ENCODE assay signal across 8 cellular contexts in the genomic region with DNA sequence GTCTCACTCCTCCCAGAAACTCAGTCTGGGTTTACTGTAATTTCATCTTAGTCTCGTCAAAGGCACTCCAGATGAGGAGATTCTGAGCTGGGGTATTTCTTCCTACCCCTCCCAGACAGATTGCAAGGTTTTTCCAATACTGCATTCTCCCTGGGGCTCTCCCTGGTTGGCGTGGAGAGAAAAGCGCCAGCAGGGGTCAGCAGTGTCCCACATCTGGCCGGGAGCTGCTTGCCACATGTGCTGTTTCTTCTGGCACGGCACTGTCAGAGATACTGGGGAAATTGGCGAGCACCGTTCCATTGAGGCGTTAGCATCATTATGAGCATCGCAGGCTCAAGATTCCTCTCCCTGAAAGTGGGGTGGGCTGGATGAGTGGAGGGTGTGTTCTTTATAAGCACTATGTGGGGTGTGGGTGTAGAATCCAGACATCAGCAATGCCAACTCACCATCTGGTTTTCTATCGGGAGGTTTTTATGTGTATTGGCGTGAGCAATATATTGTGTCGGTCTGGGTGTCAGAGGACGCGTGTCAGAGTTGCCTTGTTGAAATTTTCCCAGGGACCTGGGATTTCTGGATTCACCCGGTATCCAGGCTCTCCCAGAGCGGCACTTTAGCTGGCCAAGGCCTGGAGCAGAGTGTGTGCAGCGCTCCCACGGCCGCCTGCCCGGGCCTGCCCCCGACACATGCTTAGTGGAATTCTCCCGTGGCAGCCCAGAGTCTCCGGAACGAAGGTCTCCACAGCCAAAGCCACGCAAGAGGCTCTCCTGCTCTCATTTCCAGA. TPM values are rescaled to one million over a fixed set of nuclear protein-coding genes. Genes with fewer than 3 reads are reported as not detected.
DNase-seq lines count a peak whose midpoint lies in the region; ATAC-seq and TF ChIP-seq lines count a peak whose summit lies in the region.

No MANE protein-coding gene starts in this region.

- peaks cover 5% of the 10 kb centered on the region for H3K4me1 Mint-ChIP-seq in stimulated activated memory B cell treated with anti-CD40 and anti-IgM and Interleukin-4, amounts not matched to agents 10 μg/mL and 1 μg/mL and 100 μg/mL, for 72 hours

- peaks cover 51% of the 10 kb centered on the region for H3K36me3 Mint-ChIP-seq in stimulated activated memory B cell treated with anti-CD40 and anti-IgM and Interleukin-4, amounts not matched to agents 10 μg/mL and 1 μg/mL and 100 μg/mL, for 72 hours

- H3K9me2 ChIP-seq in SK-N-SH, result no peaks in the 10 kb centered on the region

- intact Hi-C loops in lower leg skin (cut with DNase I; ENCODE audit: low total_unique reads), result no loop called here

- peak; percentile 47 for ATAC-seq in stimulated activated memory B cell treated with anti-CD40 and anti-IgM and Interleukin-4, amounts not matched to agents 10 μg/mL and 1 μg/mL and 100 μg/mL, for 72 hours
- ATAC-seq in HG03439 (IDR thresholded peaks at IDR 0.05; ENCODE audit: unreplicated experiment), result no peak
- no peak for ATAC-seq in HG03139 (IDR thresholded peaks at IDR 0.05; ENCODE audit: unreplicated experiment)

- no peak overlapping the region for H3K9ac ChIP-seq in SK-N-SH

- TF ChIP-seq EP300 in SK-N-SH (IDR thresholded peaks at IDR 0.05; ENCODE audit: borderline replicate concordance in 1 of 2, low read depth in 1 of 2, low read length in 1 of 2), result no peak

- 53% methylated on average over 23 of the region's 25 CpGs for WGBS in SK-N-SH (ENCODE audit: low lambda C conversion rate)
- WGBS in lower leg skin, 2 donors, result 13 to 21% methylated on average over 25 of the region's 25 CpGs

- H2AFZ ChIP-seq in SK-N-SH (ENCODE audit: low read depth), result no peak overlapping the region

- peaks cover 34% of the 10 kb centered on the region for H3F3A ChIP-seq in SK-N-SH (replicated peaks; ENCODE audit: insufficient read depth)

- H3K27ac Mint-ChIP-seq in stimulated activated memory B cell treated with anti-CD40 and anti-IgM and Interleukin-4, amounts not matched to agents 10 μg/mL and 1 μg/mL and 100 μg/mL, for 72 hours, result no peak overlapping the region

- H3K27ac ChIP-seq in SK-N-SH (ENCODE audit: low read depth in 2 of 2, low read length in 1 of 2) (peak overlapping the region in 1 of 2 experiments; percentile 62; a peak in 2 of 4 replicates), coronary artery (peak overlapping the region; percentile 19 to 76)

- POLR2A ChIA-PET in GM10248 (lab: Yijun Ruan, JAX), result no interaction called here
- POLR2A ChIA-PET in SK-N-SH (lab: Yijun Ruan, JAX), result interaction anchor here (0.8 to 0.9 kb wide), 2 partner anchors 29 to 62 kb away, joined by 3 read pairs; partner anchors contain the start of gene PHLDA3

- CTCF ChIA-PET in GM10248 (lab: Yijun Ruan, JAX) (interaction anchor here (0.7 to 11.4 kb wide), 17 partner anchors 9 to 280 kb away, joined by 3 to 157 read pairs (median 5); partner anchors contain the start of gene CSRP1), SK-N-SH (lab: Yijun Ruan, JAX) (interaction anchor here (0.6 to 14.0 kb wide), 62 partner anchors 8 to 461 kb away, joined by 3 to 196 read pairs (median 4); partner anchors contain the start of genes CSRP1 and NAV1)

- H3K4me3 ChIP-seq in NB4 (ENCODE audit: low read depth, low read length) (no peak overlapping the region), SK-N-SH (ENCODE audit: low read depth in 2 of 2, low read length in 1 of 2) (no peak overlapping the region), coronary artery (no peak overlapping the region), lower leg skin (ENCODE audit: low read depth, poor library complexity, severe bottlenecking) (no peak overlapping the region)

- no peak overlapping the region for H3K4me3 Mint-ChIP-seq in stimulated activated memory B cell treated with anti-CD40 and anti-IgM and Interleukin-4, amounts not matched to agents 10 μg/mL and 1 μg/mL and 100 μg/mL, for 72 hours

- no peaks in the 10 kb centered on the region for H3K27me3 ChIP-seq in SK-N-SH (ENCODE audit: insufficient read depth)

- TF ChIP-seq RAD21 in SK-N-SH (IDR thresholded peaks at IDR 0.05; ENCODE audit: low read length), result peak; percentile 93

- no peaks in the 10 kb centered on the region for H3K27me3 Mint-ChIP-seq in stimulated activated memory B cell treated with anti-CD40 and anti-IgM and Interleukin-4, amounts not matched to agents 10 μg/mL and 1 μg/mL and 100 μg/mL, for 72 hours

- no peaks in the 10 kb centered on the region for H3K9me3 ChIP-seq in SK-N-SH

- peak; percentile 73 for DNase-seq in GM10248 (ENCODE audit: extremely low spot score)
- DNase-seq in NB4 (ENCODE audit: low read depth), result peak; percentile 73
- peak; percentile 89 for DNase-seq in SK-N-SH
- peak; percentile 88 for DNase-seq in coronary artery (ENCODE audit: low spot score)
- DNase-seq in lower leg skin (ENCODE audit: low spot score in 2 of 2), result peak; percentile 90 to 97

- H3K9me3 Mint-ChIP-seq in stimulated activated memory B cell treated with anti-CD40 and anti-IgM and Interleukin-4, amounts not matched to agents 10 μg/mL and 1 μg/mL and 100 μg/mL, for 72 hours, result no peaks in the 10 kb centered on the region

- no peaks in the 10 kb centered on the region for H4K20me1 ChIP-seq in SK-N-SH (ENCODE audit: insufficient read depth)

- TF ChIP-seq POLR2A in NB4 (IDR thresholded peaks at IDR 0.05; ENCODE audit: extremely low read depth, insufficient read length) (no peak), lower leg skin (IDR thresholded peaks at IDR 0.05) (no peak)

- peak; percentile 67 for TF ChIP-seq CTCF in GM10248 (IDR thresholded peaks at IDR 0.05; ENCODE audit: control extremely low read depth, extremely low read depth, low read depth, missing control alignments)
- peak; percentile 80 for TF ChIP-seq CTCF in NB4 (IDR thresholded peaks at IDR 0.05; ENCODE audit: low read depth, low read length)
- peak; percentile 90 for TF ChIP-seq CTCF in SK-N-SH (IDR thresholded peaks at IDR 0.05)
- peak; percentile 67 for TF ChIP-seq CTCF in coronary artery (IDR thresholded peaks at IDR 0.05)
- TF ChIP-seq CTCF in lower leg skin (IDR thresholded peaks at IDR 0.05), result peak in 1 of 3 donors; percentile 13

- no peaks in the 10 kb centered on the region for H3K36me3 ChIP-seq in SK-N-SH (replicated peaks in 1 of 2; ENCODE audit: control insufficient read depth in 1 of 2, insufficient read depth in 2 of 2, low read length in 1 of 2)

- H3K79me2 ChIP-seq in SK-N-SH (ENCODE audit: insufficient read depth), result peaks cover 6% of the 10 kb centered on the region; the same call in 1 of the 2 replicates

- no peak overlapping the region for H3K4me2 ChIP-seq in SK-N-SH

- H3K4me1 ChIP-seq in SK-N-SH (ENCODE audit: control insufficient read depth in 1 of 2, insufficient read depth in 2 of 2, low read depth in 1 of 2, low read length in 1 of 2), result peaks cover 11 to 36% of the 10 kb centered on the region in 2 experiments; a peak in 3 of 4 replicates

TF ChIP-seq in SK-N-SH, 30 proteins besides CTCF, POLR2A, EP300 and RAD21:
- TF ChIP-seq TCF12 (IDR thresholded peaks at IDR 0.05) (peak; percentile 75; the same call in 1 of the 2 replicates), SMC3 (IDR thresholded peaks at IDR 0.05; ENCODE audit: low read depth, low read length) (peak; percentile 78), MXI1 (IDR thresholded peaks at IDR 0.05; ENCODE audit: low read depth, low read length) (peak; percentile 88; the same call in 1 of the 2 replicates), SIN3A (IDR thresholded peaks at IDR 0.05; ENCODE audit: borderline replicate concordance, low read depth, low read length) (0 out of 2 replicates have a peak, but pooled peaks have one; percentile 66), GABPA (IDR thresholded peaks at IDR 0.05; ENCODE audit: low read depth) (no peak), NFIC (IDR thresholded peaks at IDR 0.05; ENCODE audit: borderline replicate concordance) (peak; percentile 12; the same call in 1 of the 2 replicates), MEF2A (IDR thresholded peaks at IDR 0.05; ENCODE audit: borderline replicate concordance, low read depth) (no peak)
- TF ChIP-seq, protein P1, sequence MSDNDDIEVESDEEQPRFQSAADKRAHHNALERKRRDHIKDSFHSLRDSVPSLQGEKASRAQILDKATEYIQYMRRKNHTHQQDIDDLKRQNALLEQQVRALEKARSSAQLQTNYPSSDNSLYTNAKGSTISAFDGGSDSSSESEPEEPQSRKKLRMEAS (IDR thresholded peaks at IDR 0.05; ENCODE audit: low read depth), result peak; percentile 95

RNA-seq across cellular contexts. Expression of gene NAV1, which starts 8.0 kb away (rescaled TPM):
- 13.3 and 16.1 TPM in 2 replicates for polyA plus RNA-seq in SK-N-SH (2012; rRNA removed)
- 11.1 and 14.3 TPM in 2 replicates for polyA plus RNA-seq in SK-N-SH (2012; cell fraction: cytosol; rRNA removed)
- 39.7 and 44.9 TPM in 2 replicates for polyA plus RNA-seq in SK-N-SH (2012; cell fraction: nucleus; rRNA removed)
- total RNA-seq in lower leg skin, result 10 to 100 TPM; 12.1 to 34.2 (median 19.2) TPM

RNA-seq across cellular contexts. Expression of gene CSRP1, which starts 24.0 kb away (rescaled TPM):
- polyA plus RNA-seq in SK-N-SH (2012; rRNA removed), result 317 and 373 TPM in 2 replicates
- 237 and 288 TPM in 2 replicates for polyA plus RNA-seq in SK-N-SH (2012; cell fraction: cytosol; rRNA removed)
- polyA plus RNA-seq in SK-N-SH (2012; cell fraction: nucleus; rRNA removed), result 358 and 396 TPM in 2 replicates
- total RNA-seq in lower leg skin, result 100 to 1,000 TPM; 310 to 627 (median 401) TPM
